ENCODE assay signal across 8 cellular contexts in genomic region chr17:19977360-19978205, GRCh38. TPM values are rescaled to one million over a fixed set of nuclear protein-coding genes. Genes with fewer than 3 reads are reported as not detected.
DNase-seq lines count a peak whose midpoint lies in the region; ATAC-seq and TF ChIP-seq lines count a peak whose summit lies in the region.

TSS of gene AKAP10 (minus strand) at chr17:19977828. CDS start at chr17:19977679, 149 bp downstream.

- no peaks in the 10 kb centered on the region for H3K27me3 ChIP-seq in naive thymus-derived CD4-positive, alpha-beta T cell (ENCODE audit: control insufficient read depth in 2 of 2, insufficient read depth in 2 of 2, low read length in 2 of 2)

- H3K4me3 Mint-ChIP-seq in activated T-cell treated with anti-CD3 and anti-CD28 coated beads, Interleukin-2, amount 50 U/mL, for 72 hours: peak within 1 kb of the TSS; percentile 94 to 96
- H3K4me3 Mint-ChIP-seq in naive thymus-derived CD4-positive, alpha-beta T cell: peak within 1 kb of the TSS; percentile 88 to 98 (median 96)
- H3K4me3 Mint-ChIP-seq in stimulated activated naive B cell treated with anti-CD40 and anti-IgM and Interleukin-4, amounts not matched to agents 10 μg/mL and 1 μg/mL and 100 μg/mL, for 72 hours: peak within 1 kb of the TSS; percentile 97 to 100

- POLR2A ChIA-PET in naive thymus-derived CD4-positive, alpha-beta T cell (lab: Charles Lee): interaction anchor here (0.6 to 2.0 kb wide), 15 partner anchors 12 to 1066 kb away, joined by 3 to 9 read pairs (median 5); partner anchors contain the start of genes ALDH3A2, MAPK7, SPECC1 and ULK2

- H3K27ac Mint-ChIP-seq in activated T-cell treated with anti-CD3 and anti-CD28 coated beads, Interleukin-2, amount 50 U/mL, for 72 hours: peak within 1 kb of the TSS; percentile 93
- peak within 1 kb of the TSS; percentile 94 to 98 (median 96) for H3K27ac Mint-ChIP-seq in naive thymus-derived CD4-positive, alpha-beta T cell
- peak within 1 kb of the TSS; percentile 100 for H3K27ac Mint-ChIP-seq in stimulated activated naive B cell treated with anti-CD40 and anti-IgM and Interleukin-4, amounts not matched to agents 10 μg/mL and 1 μg/mL and 100 μg/mL, for 72 hours

- no peaks in the 10 kb centered on the region for H3K27me3 Mint-ChIP-seq in activated T-cell treated with anti-CD3 and anti-CD28 coated beads, Interleukin-2, amount 50 U/mL, for 72 hours (ENCODE audit: low read depth)
- H3K27me3 Mint-ChIP-seq in naive thymus-derived CD4-positive, alpha-beta T cell: no peaks in the 10 kb centered on the region
- no peaks in the 10 kb centered on the region for H3K27me3 Mint-ChIP-seq in stimulated activated naive B cell treated with anti-CD40 and anti-IgM and Interleukin-4, amounts not matched to agents 10 μg/mL and 1 μg/mL and 100 μg/mL, for 72 hours

- peak within 1 kb of the TSS; percentile 78 for H3K27ac ChIP-seq in naive thymus-derived CD4-positive, alpha-beta T cell (ENCODE audit: low read depth, low read length)

- peaks cover 0 to 2% of the 10 kb centered on the region in 2 donors for H3K9me3 Mint-ChIP-seq in activated T-cell treated with anti-CD3 and anti-CD28 coated beads, Interleukin-2, amount 50 U/mL, for 72 hours
- H3K9me3 Mint-ChIP-seq in naive thymus-derived CD4-positive, alpha-beta T cell: peaks cover 0 to 11% (median 0%) of the 10 kb centered on the region in 11 donors
- no peaks in the 10 kb centered on the region for H3K9me3 Mint-ChIP-seq in stimulated activated naive B cell treated with anti-CD40 and anti-IgM and Interleukin-4, amounts not matched to agents 10 μg/mL and 1 μg/mL and 100 μg/mL, for 72 hours

- intact Hi-C loops in naive thymus-derived CD4-positive, alpha-beta T cell (cut with micrococcal nuclease): loop anchor here (1.0 to 5.0 kb wide), 10 partner anchors 32 to 1795 kb away; partner anchors contain the start of genes ALDH3A2 (in 2 of the 2), SPECC1 (in 2 of the 2), ALKBH5 (in 1 of the 2) and B9D1 (in 1 of the 2)

- CTCF ChIA-PET in naive thymus-derived CD4-positive, alpha-beta T cell (lab: Charles Lee): interaction anchor here (0.6 to 1.6 kb wide), 2 partner anchors 16 to 31 kb away, joined by 3 to 5 read pairs; partner anchors contain the start of gene SPECC1

- H3K4me3 ChIP-seq in Jurkat, Clone E6-1 (ENCODE audit: low read length): peak within 1 kb of the TSS; percentile 73
- H3K4me3 ChIP-seq in naive thymus-derived CD4-positive, alpha-beta T cell (ENCODE audit: low read length): peak within 1 kb of the TSS; percentile 85

- peaks cover 0 to 4% (median 0%) of the 10 kb centered on the region in 3 experiments for H3K36me3 ChIP-seq in naive thymus-derived CD4-positive, alpha-beta T cell (ENCODE audit: control insufficient read depth in 2 of 3, insufficient read depth in 3 of 3, low read length in 3 of 3)

- H3K36me3 Mint-ChIP-seq in activated T-cell treated with anti-CD3 and anti-CD28 coated beads, Interleukin-2, amount 50 U/mL, for 72 hours (ENCODE audit: insufficient read depth in 2 of 2): peaks cover 5 to 7% of the 10 kb centered on the region in 2 donors
- H3K36me3 Mint-ChIP-seq in naive thymus-derived CD4-positive, alpha-beta T cell: peaks cover 0 to 17% (median 14%) of the 10 kb centered on the region in 5 donors
- H3K36me3 Mint-ChIP-seq in stimulated activated naive B cell treated with anti-CD40 and anti-IgM and Interleukin-4, amounts not matched to agents 10 μg/mL and 1 μg/mL and 100 μg/mL, for 72 hours: peaks cover 12 to 17% of the 10 kb centered on the region in 2 donors

- DNase-seq in DMS53 treated with DMSO at 0.1 percent for 48 hours (lab: John Stamatoyannopoulos, UW; ENCODE audit: unreplicated experiment) (peak; percentile 26), fibroblast of gingiva (ENCODE audit: low read depth) (peak; percentile 80)
- peak; percentile 81 for DNase-seq in Jurkat, Clone E6-1 (ENCODE audit: low read depth, low spot score)
- peak; percentile 95 for DNase-seq in activated T-cell treated with anti-CD3 and anti-CD28 coated beads, Interleukin-2, amount 50 U/mL, for 72 hours
- peak; percentile 78 to 96 (median 86) for DNase-seq in naive thymus-derived CD4-positive, alpha-beta T cell
- DNase-seq in stimulated activated naive B cell treated with anti-CD40 and anti-IgM and Interleukin-4, amounts not matched to agents 10 μg/mL and 1 μg/mL and 100 μg/mL, for 72 hours: peak; percentile 91

- H3K4me1 ChIP-seq in naive thymus-derived CD4-positive, alpha-beta T cell (ENCODE audit: control insufficient read depth in 2 of 2, insufficient read depth in 2 of 2, low read length in 2 of 2): peaks cover 8 to 11% of the 10 kb centered on the region in 2 donors

- H3K4me1 Mint-ChIP-seq in activated T-cell treated with anti-CD3 and anti-CD28 coated beads, Interleukin-2, amount 50 U/mL, for 72 hours (ENCODE audit: low read depth): peaks cover 50% of the 10 kb centered on the region
- H3K4me1 Mint-ChIP-seq in naive thymus-derived CD4-positive, alpha-beta T cell: peaks cover 28 to 55% (median 52%) of the 10 kb centered on the region in 7 donors
- peaks cover 20 to 40% of the 10 kb centered on the region in 2 donors for H3K4me1 Mint-ChIP-seq in stimulated activated naive B cell treated with anti-CD40 and anti-IgM and Interleukin-4, amounts not matched to agents 10 μg/mL and 1 μg/mL and 100 μg/mL, for 72 hours

- ATAC-seq in GM21619 (IDR thresholded peaks at IDR 0.05; ENCODE audit: unreplicated experiment): peak; percentile 78
- ATAC-seq in activated T-cell treated with anti-CD3 and anti-CD28 coated beads, Interleukin-2, amount 50 U/mL, for 72 hours (replicated peaks in 1 of 2): peak; percentile 89 to 90
- peak; percentile 94 for ATAC-seq in naive thymus-derived CD4-positive, alpha-beta T cell
- peak; percentile 86 to 88 for ATAC-seq in stimulated activated naive B cell treated with anti-CD40 and anti-IgM and Interleukin-4, amounts not matched to agents 10 μg/mL and 1 μg/mL and 100 μg/mL, for 72 hours (replicated peaks)

- H3K9me3 ChIP-seq in naive thymus-derived CD4-positive, alpha-beta T cell (ENCODE audit: control insufficient read depth in 2 of 3, low read length in 3 of 3): no peaks in the 10 kb centered on the region

TF ChIP-seq in PFSK-1, 5 proteins besides CTCF, POLR2A, EP300 and RAD21:
- TF ChIP-seq POLR2AphosphoS5 (IDR thresholded peaks at IDR 0.05; ENCODE audit: low read depth, low read length) (peak; percentile 91), SIN3A (IDR thresholded peaks at IDR 0.05; ENCODE audit: borderline replicate concordance, insufficient read depth, low read length) (no peak), REST (IDR thresholded peaks at IDR 0.05; ENCODE audit: insufficient read depth in 1 of 2, low read depth in 2 of 2, low read length in 2 of 2) (0 out of 4 replicates have a peak, but pooled peaks of 1 of the 2 experiments have one; percentile 19), TAF1 (IDR thresholded peaks at IDR 0.05; ENCODE audit: borderline replicate concordance, insufficient read depth, low read length) (peak; percentile 86; the same call in 1 of the 2 replicates), FOXP2 (optimal IDR thresholded peaks at IDR 0.05; ENCODE audit: borderline replicate concordance, extremely low read depth, extremely low read length, insufficient read depth) (peak; percentile 67)

RNA-seq across cellular contexts. Expression of gene AKAP10, which starts in this region (rescaled TPM):
- 26.5 TPM for polyA plus RNA-seq in Jurkat, Clone E6-1 (2012; ENCODE audit: insufficient read depth, insufficient read length)
- polyA plus RNA-seq in PFSK-1 (2012; ENCODE audit: insufficient read length, low read depth): 13.8 TPM
- 10 to 100 TPM; 31.3 to 34.9 TPM for total RNA-seq in activated T-cell treated with anti-CD3 and anti-CD28 coated beads, Interleukin-2, amount 50 U/mL, for 72 hours
- total RNA-seq in naive thymus-derived CD4-positive, alpha-beta T cell: 10 to 100 TPM; 40.5 to 69.0 (median 51.0) TPM
- 10 to 100 TPM; 17.0 to 34.2 TPM for polyA plus RNA-seq in naive thymus-derived CD4-positive, alpha-beta T cell

Comparison
In these comparisons a context has a peak if more than half of its experiments do, and no peak if none do; other contexts are left out.
1. Peak in every context shown above with its lines: DNase-seq, ATAC-seq, H3K4me3 ChIP-seq and H3K27ac ChIP-seq.
2. DNase-seq: peak in every context shown above with its lines; median percentile 95 in activated T-cell treated with anti-CD3 and anti-CD28 coated beads, Interleukin-2, amount 50 U/mL, for 72 hours; 91 in stimulated activated naive B cell treated with anti-CD40 and anti-IgM and Interleukin-4, amounts not matched to agents 10 μg/mL and 1 μg/mL and 100 μg/mL, for 72 hours; 86 in naive thymus-derived CD4-positive, alpha-beta T cell; 81 in Jurkat, Clone E6-1; 80 in fibroblast of gingiva; 26 in DMS53 treated with DMSO at 0.1 percent for 48 hours.